In the genomic region with DNA sequence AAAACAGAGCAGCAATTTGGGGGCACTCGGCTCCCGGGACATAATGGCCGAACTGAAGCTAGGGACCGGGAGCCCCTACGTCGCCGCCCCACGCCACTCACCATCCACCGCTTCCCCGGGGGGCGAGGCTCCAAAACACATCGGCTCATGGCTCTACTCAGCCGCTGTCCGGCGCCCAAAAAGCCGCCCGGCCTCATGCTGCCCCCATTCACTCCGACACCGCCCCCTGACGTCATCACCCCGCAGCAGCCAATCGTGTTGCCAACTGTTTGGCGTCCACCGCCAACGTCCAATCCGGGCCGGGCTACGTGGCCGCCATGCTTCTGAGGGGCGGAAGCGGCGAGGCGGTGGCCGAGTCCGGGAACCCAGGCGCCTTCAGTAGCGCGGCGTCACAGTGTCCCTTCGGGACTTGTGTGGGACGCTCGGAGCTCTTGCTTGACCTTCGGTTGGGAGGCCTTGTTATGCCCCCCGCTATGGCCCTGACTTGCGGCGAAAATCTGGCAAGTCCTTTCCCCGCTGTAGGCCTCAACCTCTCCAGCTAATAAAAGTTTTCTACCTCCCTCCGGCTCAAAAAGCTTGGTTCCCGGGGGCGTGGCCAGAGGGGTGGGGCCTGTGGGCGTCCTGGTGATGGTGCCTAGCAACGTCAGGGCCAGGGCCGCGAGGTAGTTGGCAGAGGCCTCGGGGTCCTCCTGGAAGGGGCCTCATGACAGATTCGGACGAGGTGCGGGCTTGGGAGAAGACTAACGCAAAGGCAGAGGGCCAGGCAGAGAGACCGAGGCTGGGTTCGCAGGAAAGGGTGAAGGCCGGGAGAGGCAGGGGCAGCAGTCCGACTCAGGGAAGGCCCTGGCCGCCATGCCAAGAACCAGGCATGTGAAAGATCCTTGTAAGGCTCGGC, we compare ENCODE assay signal across 1 cellular context.
TF ChIP-seq lines count a peak whose summit lies in the region.

A gene with protein sequence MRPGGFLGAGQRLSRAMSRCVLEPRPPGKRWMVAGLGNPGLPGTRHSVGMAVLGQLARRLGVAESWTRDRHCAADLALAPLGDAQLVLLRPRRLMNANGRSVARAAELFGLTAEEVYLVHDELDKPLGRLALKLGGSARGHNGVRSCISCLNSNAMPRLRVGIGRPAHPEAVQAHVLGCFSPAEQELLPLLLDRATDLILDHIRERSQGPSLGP (minus strand): TSS at position 221 of the 895 bp plus-strand sequence. CDS start 24 bp downstream, at position 197.
A gene with protein sequence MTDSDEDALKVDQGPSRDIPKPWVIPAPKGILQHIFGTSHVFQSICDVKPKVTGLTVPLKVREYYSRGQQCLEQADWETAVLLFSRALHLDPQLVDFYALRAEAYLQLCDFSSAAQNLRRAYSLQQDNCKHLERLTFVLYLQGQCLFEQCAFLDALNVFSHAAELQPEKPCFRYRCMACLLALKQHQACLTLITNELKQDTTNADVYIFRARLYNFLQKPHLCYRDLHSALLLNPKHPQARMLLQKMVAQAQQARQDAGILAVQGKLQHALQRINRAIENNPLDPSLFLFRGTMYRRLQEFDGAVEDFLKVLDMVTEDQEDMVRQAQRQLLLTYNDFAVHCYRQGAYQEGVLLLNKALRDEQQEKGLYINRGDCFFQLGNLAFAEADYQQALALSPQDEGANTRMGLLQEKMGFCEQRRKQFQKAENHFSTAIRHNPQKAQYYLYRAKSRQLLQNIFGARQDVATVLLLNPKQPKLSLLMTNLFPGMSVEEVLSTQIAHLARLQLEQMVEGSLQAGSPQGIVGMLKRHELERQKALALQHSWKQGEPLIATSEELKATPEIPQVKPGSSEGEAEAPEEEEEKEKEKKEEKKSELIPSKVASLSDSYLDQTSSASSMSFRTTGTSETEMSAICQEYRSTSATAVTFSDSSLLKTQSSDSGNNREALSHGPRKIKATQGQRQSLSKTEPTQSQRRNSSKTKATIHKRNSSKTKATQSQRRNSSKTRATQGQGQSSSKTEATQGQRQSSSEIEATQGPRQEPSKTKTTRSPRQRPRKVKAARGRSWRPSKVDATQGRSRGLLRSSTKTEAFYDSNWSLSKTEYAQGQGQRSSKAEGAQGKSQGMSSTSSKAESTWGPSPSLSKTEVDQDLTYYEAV (plus strand): TSS at position 637 of the 895 bp plus-strand sequence. CDS start 67 bp downstream, at position 704.

TF ChIP-seq in GM23338, 12 proteins besides CTCF, POLR2A, EP300 and RAD21 (continued from another document):
- TF ChIP-seq, protein P1, sequence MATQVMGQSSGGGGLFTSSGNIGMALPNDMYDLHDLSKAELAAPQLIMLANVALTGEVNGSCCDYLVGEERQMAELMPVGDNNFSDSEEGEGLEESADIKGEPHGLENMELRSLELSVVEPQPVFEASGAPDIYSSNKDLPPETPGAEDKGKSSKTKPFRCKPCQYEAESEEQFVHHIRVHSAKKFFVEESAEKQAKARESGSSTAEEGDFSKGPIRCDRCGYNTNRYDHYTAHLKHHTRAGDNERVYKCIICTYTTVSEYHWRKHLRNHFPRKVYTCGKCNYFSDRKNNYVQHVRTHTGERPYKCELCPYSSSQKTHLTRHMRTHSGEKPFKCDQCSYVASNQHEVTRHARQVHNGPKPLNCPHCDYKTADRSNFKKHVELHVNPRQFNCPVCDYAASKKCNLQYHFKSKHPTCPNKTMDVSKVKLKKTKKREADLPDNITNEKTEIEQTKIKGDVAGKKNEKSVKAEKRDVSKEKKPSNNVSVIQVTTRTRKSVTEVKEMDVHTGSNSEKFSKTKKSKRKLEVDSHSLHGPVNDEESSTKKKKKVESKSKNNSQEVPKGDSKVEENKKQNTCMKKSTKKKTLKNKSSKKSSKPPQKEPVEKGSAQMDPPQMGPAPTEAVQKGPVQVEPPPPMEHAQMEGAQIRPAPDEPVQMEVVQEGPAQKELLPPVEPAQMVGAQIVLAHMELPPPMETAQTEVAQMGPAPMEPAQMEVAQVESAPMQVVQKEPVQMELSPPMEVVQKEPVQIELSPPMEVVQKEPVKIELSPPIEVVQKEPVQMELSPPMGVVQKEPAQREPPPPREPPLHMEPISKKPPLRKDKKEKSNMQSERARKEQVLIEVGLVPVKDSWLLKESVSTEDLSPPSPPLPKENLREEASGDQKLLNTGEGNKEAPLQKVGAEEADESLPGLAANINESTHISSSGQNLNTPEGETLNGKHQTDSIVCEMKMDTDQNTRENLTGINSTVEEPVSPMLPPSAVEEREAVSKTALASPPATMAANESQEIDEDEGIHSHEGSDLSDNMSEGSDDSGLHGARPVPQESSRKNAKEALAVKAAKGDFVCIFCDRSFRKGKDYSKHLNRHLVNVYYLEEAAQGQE (IDR thresholded peaks at IDR 0.05; ENCODE audit: unreplicated experiment) = no peak
- TF ChIP-seq ZNF114 (CRISPR knock-in tag; IDR thresholded peaks at IDR 0.05) (no peak), POLR2AphosphoS5 (IDR thresholded peaks at IDR 0.05; ENCODE audit: low read depth) (peak; percentile 46; the same call in 1 of the 2 replicates), ZNF331 (CRISPR knock-in tag; IDR thresholded peaks at IDR 0.05; ENCODE audit: low read depth) (no peak), STAT1 (IDR thresholded peaks at IDR 0.05; ENCODE audit: unreplicated experiment) (no peak), EZH2phosphoT487 (IDR thresholded peaks at IDR 0.05; ENCODE audit: unreplicated experiment) (no peak), EZH2 (IDR thresholded peaks at IDR 0.05; ENCODE audit: low read depth, unreplicated experiment) (no peak)
- TF ChIP-seq, protein P2, sequence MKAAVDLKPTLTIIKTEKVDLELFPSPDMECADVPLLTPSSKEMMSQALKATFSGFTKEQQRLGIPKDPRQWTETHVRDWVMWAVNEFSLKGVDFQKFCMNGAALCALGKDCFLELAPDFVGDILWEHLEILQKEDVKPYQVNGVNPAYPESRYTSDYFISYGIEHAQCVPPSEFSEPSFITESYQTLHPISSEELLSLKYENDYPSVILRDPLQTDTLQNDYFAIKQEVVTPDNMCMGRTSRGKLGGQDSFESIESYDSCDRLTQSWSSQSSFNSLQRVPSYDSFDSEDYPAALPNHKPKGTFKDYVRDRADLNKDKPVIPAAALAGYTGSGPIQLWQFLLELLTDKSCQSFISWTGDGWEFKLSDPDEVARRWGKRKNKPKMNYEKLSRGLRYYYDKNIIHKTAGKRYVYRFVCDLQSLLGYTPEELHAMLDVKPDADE (IDR thresholded peaks at IDR 0.05) = peak; percentile 81; the same call in 1 of the 2 replicates
- TF ChIP-seq, protein P3, sequence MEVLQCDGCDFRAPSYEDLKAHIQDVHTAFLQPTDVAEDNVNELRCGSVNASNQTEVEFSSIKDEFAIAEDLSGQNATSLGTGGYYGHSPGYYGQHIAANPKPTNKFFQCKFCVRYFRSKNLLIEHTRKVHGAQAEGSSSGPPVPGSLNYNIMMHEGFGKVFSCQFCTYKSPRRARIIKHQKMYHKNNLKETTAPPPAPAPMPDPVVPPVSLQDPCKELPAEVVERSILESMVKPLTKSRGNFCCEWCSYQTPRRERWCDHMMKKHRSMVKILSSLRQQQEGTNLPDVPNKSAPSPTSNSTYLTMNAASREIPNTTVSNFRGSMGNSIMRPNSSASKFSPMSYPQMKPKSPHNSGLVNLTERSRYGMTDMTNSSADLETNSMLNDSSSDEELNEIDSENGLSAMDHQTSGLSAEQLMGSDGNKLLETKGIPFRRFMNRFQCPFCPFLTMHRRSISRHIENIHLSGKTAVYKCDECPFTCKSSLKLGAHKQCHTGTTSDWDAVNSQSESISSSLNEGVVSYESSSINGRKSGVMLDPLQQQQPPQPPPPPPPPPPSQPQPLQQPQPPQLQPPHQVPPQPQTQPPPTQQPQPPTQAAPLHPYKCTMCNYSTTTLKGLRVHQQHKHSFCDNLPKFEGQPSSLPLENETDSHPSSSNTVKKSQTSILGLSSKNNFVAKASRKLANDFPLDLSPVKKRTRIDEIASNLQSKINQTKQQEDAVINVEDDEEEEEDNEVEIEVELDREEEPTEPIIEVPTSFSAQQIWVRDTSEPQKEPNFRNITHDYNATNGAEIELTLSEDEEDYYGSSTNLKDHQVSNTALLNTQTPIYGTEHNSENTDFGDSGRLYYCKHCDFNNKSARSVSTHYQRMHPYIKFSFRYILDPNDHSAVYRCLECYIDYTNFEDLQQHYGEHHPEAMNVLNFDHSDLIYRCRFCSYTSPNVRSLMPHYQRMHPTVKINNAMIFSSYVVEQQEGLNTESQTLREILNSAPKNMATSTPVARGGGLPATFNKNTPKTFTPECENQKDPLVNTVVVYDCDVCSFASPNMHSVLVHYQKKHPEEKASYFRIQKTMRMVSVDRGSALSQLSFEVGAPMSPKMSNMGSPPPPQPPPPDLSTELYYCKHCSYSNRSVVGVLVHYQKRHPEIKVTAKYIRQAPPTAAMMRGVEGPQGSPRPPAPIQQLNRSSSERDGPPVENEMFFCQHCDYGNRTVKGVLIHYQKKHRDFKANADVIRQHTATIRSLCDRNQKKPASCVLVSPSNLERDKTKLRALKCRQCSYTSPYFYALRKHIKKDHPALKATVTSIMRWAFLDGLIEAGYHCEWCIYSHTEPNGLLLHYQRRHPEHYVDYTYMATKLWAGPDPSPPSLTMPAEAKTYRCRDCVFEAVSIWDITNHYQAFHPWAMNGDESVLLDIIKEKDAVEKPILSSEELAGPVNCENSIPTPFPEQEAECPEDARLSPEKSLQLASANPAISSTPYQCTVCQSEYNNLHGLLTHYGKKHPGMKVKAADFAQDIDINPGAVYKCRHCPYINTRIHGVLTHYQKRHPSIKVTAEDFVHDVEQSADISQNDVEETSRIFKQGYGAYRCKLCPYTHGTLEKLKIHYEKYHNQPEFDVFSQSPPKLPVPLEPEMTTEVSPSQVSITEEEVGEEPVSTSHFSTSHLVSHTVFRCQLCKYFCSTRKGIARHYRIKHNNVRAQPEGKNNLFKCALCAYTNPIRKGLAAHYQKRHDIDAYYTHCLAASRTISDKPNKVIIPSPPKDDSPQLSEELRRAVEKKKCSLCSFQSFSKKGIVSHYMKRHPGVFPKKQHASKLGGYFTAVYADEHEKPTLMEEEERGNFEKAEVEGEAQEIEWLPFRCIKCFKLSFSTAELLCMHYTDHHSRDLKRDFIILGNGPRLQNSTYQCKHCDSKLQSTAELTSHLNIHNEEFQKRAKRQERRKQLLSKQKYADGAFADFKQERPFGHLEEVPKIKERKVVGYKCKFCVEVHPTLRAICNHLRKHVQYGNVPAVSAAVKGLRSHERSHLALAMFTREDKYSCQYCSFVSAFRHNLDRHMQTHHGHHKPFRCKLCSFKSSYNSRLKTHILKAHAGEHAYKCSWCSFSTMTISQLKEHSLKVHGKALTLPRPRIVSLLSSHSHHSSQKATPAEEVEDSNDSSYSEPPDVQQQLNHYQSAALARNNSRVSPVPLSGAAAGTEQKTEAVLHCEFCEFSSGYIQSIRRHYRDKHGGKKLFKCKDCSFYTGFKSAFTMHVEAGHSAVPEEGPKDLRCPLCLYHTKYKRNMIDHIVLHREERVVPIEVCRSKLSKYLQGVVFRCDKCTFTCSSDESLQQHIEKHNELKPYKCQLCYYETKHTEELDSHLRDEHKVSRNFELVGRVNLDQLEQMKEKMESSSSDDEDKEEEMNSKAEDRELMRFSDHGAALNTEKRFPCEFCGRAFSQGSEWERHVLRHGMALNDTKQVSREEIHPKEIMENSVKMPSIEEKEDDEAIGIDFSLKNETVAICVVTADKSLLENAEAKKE (CRISPR knock-in tag; IDR thresholded peaks at IDR 0.05) = no peak
